In the genomic region with DNA sequence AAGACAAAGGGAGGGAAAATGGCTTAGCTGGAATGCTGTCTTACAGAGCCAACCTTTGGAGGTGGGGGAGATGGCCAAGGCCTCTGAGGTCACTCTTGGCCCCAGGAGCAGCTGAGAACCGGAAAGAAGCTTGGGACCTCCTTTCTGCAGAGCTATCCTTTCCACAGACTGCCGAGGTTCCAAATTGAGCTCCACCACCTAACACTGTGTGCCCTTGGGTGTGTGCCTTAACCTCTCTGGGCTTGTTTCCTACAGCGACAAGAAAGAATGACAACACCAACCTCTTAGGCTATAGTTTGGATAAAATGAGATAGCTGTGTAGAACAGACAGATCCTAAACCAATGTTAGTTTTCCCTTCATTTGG, we compare ENCODE assay signal across 1 cellular context.
TF ChIP-seq lines count a peak whose summit lies in the region.

No MANE protein-coding gene starts in this region.

TF ChIP-seq in GM23338, 12 proteins besides CTCF, POLR2A, EP300 and RAD21:
- TF ChIP-seq, protein P1, sequence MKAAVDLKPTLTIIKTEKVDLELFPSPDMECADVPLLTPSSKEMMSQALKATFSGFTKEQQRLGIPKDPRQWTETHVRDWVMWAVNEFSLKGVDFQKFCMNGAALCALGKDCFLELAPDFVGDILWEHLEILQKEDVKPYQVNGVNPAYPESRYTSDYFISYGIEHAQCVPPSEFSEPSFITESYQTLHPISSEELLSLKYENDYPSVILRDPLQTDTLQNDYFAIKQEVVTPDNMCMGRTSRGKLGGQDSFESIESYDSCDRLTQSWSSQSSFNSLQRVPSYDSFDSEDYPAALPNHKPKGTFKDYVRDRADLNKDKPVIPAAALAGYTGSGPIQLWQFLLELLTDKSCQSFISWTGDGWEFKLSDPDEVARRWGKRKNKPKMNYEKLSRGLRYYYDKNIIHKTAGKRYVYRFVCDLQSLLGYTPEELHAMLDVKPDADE (IDR thresholded peaks at IDR 0.05): no peak
- no peak for TF ChIP-seq ZNF114 (CRISPR knock-in tag; IDR thresholded peaks at IDR 0.05)
- no peak for TF ChIP-seq EZH2phosphoT487 (IDR thresholded peaks at IDR 0.05; ENCODE audit: unreplicated experiment)
- TF ChIP-seq POLR2AphosphoS5 (IDR thresholded peaks at IDR 0.05; ENCODE audit: low read depth): no peak
- TF ChIP-seq CREB1 (CRISPR knock-in tag; IDR thresholded peaks at IDR 0.05; ENCODE audit: low read depth): no peak
- no peak for TF ChIP-seq NANOG (IDR thresholded peaks at IDR 0.05; ENCODE audit: borderline replicate concordance)
- no peak for TF ChIP-seq ZNF331 (CRISPR knock-in tag; IDR thresholded peaks at IDR 0.05; ENCODE audit: low read depth)
